Comparison of ENCODE assay signal across 8 cellular contexts in the genomic region with DNA sequence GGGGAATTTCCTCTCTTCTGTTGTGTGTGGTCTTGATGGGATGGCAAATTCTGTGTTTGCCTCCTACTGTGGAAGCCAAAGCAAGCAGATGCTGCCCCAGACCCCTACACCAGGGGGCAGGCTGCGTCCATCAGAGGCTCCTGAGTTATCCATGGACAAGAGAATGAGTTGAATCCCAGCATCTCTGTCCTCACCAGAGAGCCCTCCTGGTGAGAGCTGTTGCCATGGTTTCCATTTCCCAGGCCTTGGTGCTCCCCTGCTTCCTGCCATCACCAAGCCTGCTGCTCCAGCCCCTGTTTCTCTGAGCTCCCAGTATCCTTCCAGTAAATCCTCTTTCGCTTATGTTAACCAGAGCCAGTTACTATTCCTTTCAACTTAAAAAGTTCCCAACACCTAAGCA. TPM values are rescaled to one million over a fixed set of nuclear protein-coding genes. Genes with fewer than 3 reads are reported as not detected.
DNase-seq lines count a peak whose midpoint lies in the region; FAIRE-seq and TF ChIP-seq lines count a peak whose summit lies in the region.

No MANE protein-coding gene starts in this region.

- H2BK5ac ChIP-seq in H1 (ENCODE audit: low read depth, low read length) = no peak overlapping the region

- H3K36me3 Mint-ChIP-seq in mesothelial cell of epicardium = no peaks in the 10 kb centered on the region

- in situ Hi-C loops in KBM-7 (cut with MboI; ENCODE audit: low pct_unique_long_range_greater_than_20kb, low sequenced_read_pairs) = no loop called here

- no peak overlapping the region for H3K23ac ChIP-seq in H1 (ENCODE audit: insufficient read length)

- no peak overlapping the region for H2BK12ac ChIP-seq in H1 (ENCODE audit: low read depth, low read length)

- peaks cover 3% of the 10 kb centered on the region for H3K27me3 Mint-ChIP-seq in mesothelial cell of epicardium (ENCODE audit: low read depth)

- H3K27ac ChIP-seq in PC-9 (no peak overlapping the region), H1 (ENCODE audit: low read depth, low read length) (no peak overlapping the region)

- H3K4me1 Mint-ChIP-seq in mesothelial cell of epicardium = peaks cover 23% of the 10 kb centered on the region

- H2AFZ ChIP-seq in PC-9 (no peak overlapping the region), H1 (ENCODE audit: low read length) (no peak overlapping the region)

- H4K5ac ChIP-seq in H1 (ENCODE audit: insufficient read length, low read depth, low read length) = no peak overlapping the region

- TF ChIP-seq CTCF in PC-9 (conservative IDR thresholded peaks at IDR 0.05) = peak; percentile 93
- TF ChIP-seq CTCF in H1 (IDR thresholded peaks at IDR 0.05; ENCODE audit: control extremely low read depth in 1 of 3, insufficient read depth in 1 of 3, low read depth in 1 of 3, low read length in 3 of 3) = peak; percentile 92 to 98 (median 95)
- TF ChIP-seq CTCF in mesothelial cell of epicardium (IDR thresholded peaks at IDR 0.05; ENCODE audit: unreplicated experiment) = peak; percentile 70

- no peak overlapping the region for H3K4me3 Mint-ChIP-seq in mesothelial cell of epicardium

- H3K4me3 ChIP-seq in PC-9 (no peak overlapping the region), H1 (ENCODE audit: extremely low read depth in 1 of 4, insufficient read depth in 2 of 4, low read depth in 3 of 4, low read length in 4 of 4) (no peak overlapping the region)

- H2AK5ac ChIP-seq in H1 (ENCODE audit: low read depth, low read length) = no peak overlapping the region

- intact Hi-C loops in PC-9 (cut with micrococcal nuclease; ENCODE audit: unreplicated experiment) = loop anchor here (1.0 kb wide), 2 partner anchors 157 to 258 kb away; no protein-coding TSS in a partner anchor

- H3K4me2 ChIP-seq in PC-9 = no peak overlapping the region
- H3K4me2 ChIP-seq in H1 (ENCODE audit: insufficient read depth in 1 of 2, low read depth in 2 of 2, low read length in 2 of 2) = no peak overlapping the region

- H3K14ac ChIP-seq in H1 (ENCODE audit: insufficient read length) = no peak overlapping the region

- no peak overlapping the region for H2BK20ac ChIP-seq in H1 (ENCODE audit: low read length)

- H3K18ac ChIP-seq in H1 (ENCODE audit: extremely low read depth, low read length) = no peak overlapping the region

- peak; percentile 100 for TF ChIP-seq RAD21 in H1 (IDR thresholded peaks at IDR 0.05 in 1 of 2, conservative IDR thresholded peaks at IDR 0.05 in 1 of 2; ENCODE audit: low read depth in 2 of 2, low read length in 2 of 2)

- H3K79me2 ChIP-seq in PC-9 (ENCODE audit: low read depth) (no peaks in the 10 kb centered on the region), H1 (ENCODE audit: control insufficient read depth in 1 of 2, insufficient read depth in 2 of 2, low read length in 2 of 2) (no peaks in the 10 kb centered on the region)

- peak; percentile 85 for FAIRE-seq in H1 (lab: Jason Lieb, UNC)

- H3K9ac ChIP-seq in H1 (replicated peaks in 1 of 4; ENCODE audit: extremely low read depth in 1 of 4, low read depth in 3 of 4, low read length in 3 of 4) = no peak overlapping the region

- H3K4me1 ChIP-seq in PC-9 (replicated peaks; ENCODE audit: insufficient read depth) (peaks cover 11% of the 10 kb centered on the region), H1 (replicated peaks in 1 of 4; ENCODE audit: control insufficient read depth in 3 of 4, insufficient read depth in 4 of 4, low read length in 3 of 4) (no peaks in the 10 kb centered on the region)

- TF ChIP-seq EP300 in H1 (IDR thresholded peaks at IDR 0.05; ENCODE audit: borderline replicate concordance in 1 of 2, low read depth in 2 of 2, low read length in 2 of 2) = no peak

- TF ChIP-seq POLR2A in H1 (IDR thresholded peaks at IDR 0.05; ENCODE audit: control extremely low read depth in 1 of 2, low read depth in 2 of 2, low read length in 2 of 2) = no peak

- H3K9me3 ChIP-seq in PC-9 (ENCODE audit: insufficient read depth, low read depth) = no peaks in the 10 kb centered on the region
- H3K9me3 ChIP-seq in H1 (ENCODE audit: insufficient read depth in 2 of 2, low read depth in 1 of 2, low read length in 1 of 2) = no peaks in the 10 kb centered on the region

- H3K79me1 ChIP-seq in H1 (ENCODE audit: low read depth, low read length) = no peaks in the 10 kb centered on the region

- 26% methylated on average over 2 of the region's 2 CpGs; no CpG with 5 or more reads in 1 of the 2 experiments for WGBS in H1 (ENCODE audit: extremely low coverage in 1 of 2, insufficient coverage in 1 of 2, insufficient read length in 1 of 2, insufficient replicate concordance in 2 of 2, low coverage in 1 of 2, low lambda C conversion rate in 2 of 2, missing lambda C conversion rate in 1 of 2), 2 experiments

- CTCF ChIA-PET in PC-9 (lab: Charles Lee) = no interaction called here
- CTCF ChIA-PET in H1 (lab: Charles Lee; ENCODE audit: partially characterized antibody) = interaction anchor here (0.6 to 11.1 kb wide), 52 partner anchors 9 to 1589 kb away, joined by 3 to 146 read pairs (median 4); no protein-coding TSS in a partner anchor

- no peak overlapping the region for H2BK120ac ChIP-seq in H1 (replicated peaks; ENCODE audit: low read depth, low read length)

- H4K8ac ChIP-seq in H1 (ENCODE audit: extremely low read depth, insufficient read depth, low read length) = no peak overlapping the region

- H4K91ac ChIP-seq in H1 (replicated peaks; ENCODE audit: insufficient read length, low read length) = no peak overlapping the region

- no peak overlapping the region for H2BK15ac ChIP-seq in H1 (ENCODE audit: low read length)

- H3K36me3 ChIP-seq in PC-9 (ENCODE audit: low read depth) = no peaks in the 10 kb centered on the region
- H3K36me3 ChIP-seq in H1 (ENCODE audit: control insufficient read depth in 2 of 4, insufficient read depth in 4 of 4, low read length in 3 of 4) = no peaks in the 10 kb centered on the region

- no peak overlapping the region for H3K4ac ChIP-seq in H1 (replicated peaks; ENCODE audit: insufficient read length, low read depth, low read length)

- no peaks in the 10 kb centered on the region for H3K9me3 Mint-ChIP-seq in mesothelial cell of epicardium

- H3K9me2 ChIP-seq in PC-9 (ENCODE audit: insufficient read depth) = no peaks in the 10 kb centered on the region

- no peaks in the 10 kb centered on the region for H3F3A ChIP-seq in PC-9 (ENCODE audit: insufficient read depth, low read depth)

- H3K27ac Mint-ChIP-seq in mesothelial cell of epicardium = no peak overlapping the region

- H3K56ac ChIP-seq in H1 (replicated peaks; ENCODE audit: insufficient read length, low read depth, low read length) = no peak overlapping the region

- no TSS peak for BruUV-seq in PC-9 (replicated peaks; lab: Mats Ljungman, UMichigan)

- no peaks in the 10 kb centered on the region; the same call in 1 of the 2 replicates for H3K23me2 ChIP-seq in H1 (ENCODE audit: low read depth, low read length)

- H4K20me1 ChIP-seq in PC-9 (ENCODE audit: insufficient read depth) = no peaks in the 10 kb centered on the region
- no peaks in the 10 kb centered on the region for H4K20me1 ChIP-seq in H1 (replicated peaks in 1 of 2; ENCODE audit: control insufficient read depth in 1 of 2, insufficient read depth in 2 of 2, low read length in 2 of 2)

- POLR2A ChIA-PET in PC-9 (lab: Charles Lee; ENCODE audit: unreplicated experiment) (no interaction called here), H1 (lab: Charles Lee; ENCODE audit: partially characterized antibody) (interaction anchor here (0.6 kb wide), 2 partner anchors 34 to 256 kb away, joined by 3 read pairs; no protein-coding TSS in a partner anchor)

- no peaks in the 10 kb centered on the region for H3K27me3 ChIP-seq in PC-9 (ENCODE audit: insufficient read depth, low read depth)
- H3K27me3 ChIP-seq in H1 (replicated peaks in 1 of 4; ENCODE audit: control insufficient read depth in 3 of 4, extremely low read depth in 1 of 4, insufficient read depth in 3 of 4, low read length in 3 of 4) = no peaks in the 10 kb centered on the region

- peak; percentile 65 for DNase-seq in GM04504 (ENCODE audit: low read depth)
- DNase-seq in KBM-7 = peak; percentile 39
- DNase-seq in PC-9 = peak; percentile 48 to 64
- peak; percentile 85 to 95 for DNase-seq in H1 (ENCODE audit: low read depth in 1 of 2, low spot score in 2 of 2)
- DNase-seq in mesothelial cell of epicardium (ENCODE audit: low spot score in 2 of 2, unreplicated experiment in 2 of 2) = peak; percentile 27 to 71
- no peak for DNase-seq in middle frontal gyrus (ENCODE audit: extremely low spot score, low spot score)
- no peak for DNase-seq in NOMO-1 (lab: John Stamatoyannopoulos, UW; ENCODE audit: unreplicated experiment in 2 of 2)
- no peak for DNase-seq in stimulated activated CD4-positive, alpha-beta T cell treated with anti-CD3 and anti-CD28 coated beads, Interleukin-4, amount 100 ng/mL, for 1 hour

TF ChIP-seq in H1, 55 proteins besides CTCF, POLR2A, EP300 and RAD21 (continues in another document):
- TF ChIP-seq KDM1A (IDR thresholded peaks at IDR 0.05; ENCODE audit: borderline replicate concordance, low read length) = peak; percentile 82; the same call in 1 of the 2 replicates
- no peak for TF ChIP-seq RBBP5 (IDR thresholded peaks at IDR 0.05; ENCODE audit: borderline replicate concordance, low read depth, low read length)
- no peak for TF ChIP-seq EZH2 (IDR thresholded peaks at IDR 0.05; ENCODE audit: low read depth, low read length, severe bottlenecking)
- TF ChIP-seq POU5F1 (IDR thresholded peaks at IDR 0.05; ENCODE audit: low read depth, low read length) = no peak
- TF ChIP-seq ASH2L (IDR thresholded peaks at IDR 0.05; ENCODE audit: low read length) = no peak
- TF ChIP-seq HDAC6 (IDR thresholded peaks at IDR 0.05; ENCODE audit: low read depth, low read length) = no peak
- TF ChIP-seq, protein P1, sequence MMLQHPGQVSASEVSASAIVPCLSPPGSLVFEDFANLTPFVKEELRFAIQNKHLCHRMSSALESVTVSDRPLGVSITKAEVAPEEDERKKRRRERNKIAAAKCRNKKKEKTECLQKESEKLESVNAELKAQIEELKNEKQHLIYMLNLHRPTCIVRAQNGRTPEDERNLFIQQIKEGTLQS (IDR thresholded peaks at IDR 0.05; ENCODE audit: insufficient read depth, low read depth, low read length) = no peak
- no peak for TF ChIP-seq CBX5 (IDR thresholded peaks at IDR 0.05; ENCODE audit: low read depth, low read length)
- no peak for TF ChIP-seq JUND (IDR thresholded peaks at IDR 0.05; ENCODE audit: low read length)
- TF ChIP-seq YY1 (IDR thresholded peaks at IDR 0.05; ENCODE audit: low read depth, low read length) = peak; percentile 83

RNA-seq across cellular contexts. Expression of a gene that starts 20.4 kb away (rescaled TPM):
- total RNA-seq in PC-9 (2021) = 69.9 and 102 TPM in 2 replicates
- 34.5 and 35.8 TPM in 2 replicates for total RNA-seq in H1 (2021; fragmentation: NEBNext Ultra II Directional; extraction: Animal tissue kit (Norgen Biotek cat#: 25700))
- polyA plus RNA-seq in H1 (2011; rRNA removed) = 5.9 and 11.4 TPM in 2 replicates
- 9.9 TPM for polyA plus RNA-seq in H1 (2011; cell fraction: cytosol; rRNA removed)
- 4.6 TPM for polyA plus RNA-seq in H1 (2011; cell fraction: nucleus; rRNA removed)
- polyA plus RNA-seq in H1 (2012, experiment 1 of 2) = 6.6 to 11.7 TPM (median 8.6 TPM) in 4 replicates
- polyA plus RNA-seq in H1 (2012, experiment 2 of 2) = 2.3 TPM
- 28.6 TPM for polyA plus RNA-seq in H1 (2013, experiment 1 of 2)
- polyA plus RNA-seq in H1 (2013, experiment 2 of 2) = 27.0 TPM
- 13.5 and 18.4 TPM in 2 replicates for polyA minus RNA-seq in H1 (2011; rRNA and poly(A)+ RNA removed)
- polyA minus RNA-seq in H1 (2011; cell fraction: cytosol; rRNA and poly(A)+ RNA removed) = 8.5 TPM
- polyA minus RNA-seq in H1 (2011; cell fraction: nucleus; rRNA and poly(A)+ RNA removed) = 20.1 TPM
- total RNA-seq in mesothelial cell of epicardium = 40.5 to 43.0 TPM (median 40.5 TPM) in 3 replicates

Comparison
In these comparisons a context has a peak if more than half of its experiments do, and no peak if none do; other contexts are left out.
1. DNase-seq: peak in GM04504 (single experiment), KBM-7 (single experiment), PC-9 (2 of 2), H1 (2 of 2) and mesothelial cell of epicardium (2 of 2); none in middle frontal gyrus (single experiment), NOMO-1 (0 of 2) and stimulated activated CD4-positive, alpha-beta T cell treated with anti-CD3 and anti-CD28 coated beads, Interleukin-4, amount 100 ng/mL, for 1 hour (single experiment).
2. Peak in every context shown above with its lines, with median percentiles within 50 percentile points of each other: CTCF ChIP-seq.